In genomic region chr13:77733674-77734073, GRCh38 we compare ENCODE assay signal across 10 cellular contexts. TPM values are rescaled to one million over a fixed set of nuclear protein-coding genes. Genes with fewer than 3 reads are reported as not detected.
"Had no signal": no experiment of that assay in that cellular context is flagged by ENCODE, and none has a peak within 500 bp of the region (broad histone marks: within the 10 kb centered on the region; RNA-seq: fewer than 3 reads in every experiment).

No MANE protein-coding gene starts in this region.

- H3K27ac ChIP-seq: heart right ventricle, testis, upper lobe of right lung had no signal

- H3K4me3 ChIP-seq: heart right ventricle, testis, upper lobe of right lung had no signal

- H3K4me1 ChIP-seq: upper lobe of right lung had no signal

- DNase-seq: activated effector memory CD4-positive, alpha-beta T cell treated with Interleukin-2 at 50 U/mL for 16 hours; activated T-cell treated with anti-CD3 and anti-CD28 coated beads, Interleukin-2, amount 50 U/mL, for 1 hour; anterior cingulate cortex; heart right ventricle; mesendoderm; stimulated activated CD4-positive, alpha-beta T cell treated with anti-CD3 and anti-CD28 coated beads, Interleukin-2, amount 100 ng/mL, for 48 hours; stimulated activated naive CD4-positive, alpha-beta T cell treated with Interleukin-2 at 50 U/mL for 16 hours; testis; upper lobe of right lung had no signal

- H3K36me3 ChIP-seq: heart right ventricle, upper lobe of right lung had no signal

- H3K9me3 ChIP-seq: heart right ventricle, testis, upper lobe of right lung had no signal

RNA-seq across cellular contexts. Expression of gene SLAIN1, which starts 36.2 kb away (rescaled TPM):
- total RNA-seq: osteoblast had no signal
